8 cellular contexts compared by ENCODE assay signal in the genomic region with DNA sequence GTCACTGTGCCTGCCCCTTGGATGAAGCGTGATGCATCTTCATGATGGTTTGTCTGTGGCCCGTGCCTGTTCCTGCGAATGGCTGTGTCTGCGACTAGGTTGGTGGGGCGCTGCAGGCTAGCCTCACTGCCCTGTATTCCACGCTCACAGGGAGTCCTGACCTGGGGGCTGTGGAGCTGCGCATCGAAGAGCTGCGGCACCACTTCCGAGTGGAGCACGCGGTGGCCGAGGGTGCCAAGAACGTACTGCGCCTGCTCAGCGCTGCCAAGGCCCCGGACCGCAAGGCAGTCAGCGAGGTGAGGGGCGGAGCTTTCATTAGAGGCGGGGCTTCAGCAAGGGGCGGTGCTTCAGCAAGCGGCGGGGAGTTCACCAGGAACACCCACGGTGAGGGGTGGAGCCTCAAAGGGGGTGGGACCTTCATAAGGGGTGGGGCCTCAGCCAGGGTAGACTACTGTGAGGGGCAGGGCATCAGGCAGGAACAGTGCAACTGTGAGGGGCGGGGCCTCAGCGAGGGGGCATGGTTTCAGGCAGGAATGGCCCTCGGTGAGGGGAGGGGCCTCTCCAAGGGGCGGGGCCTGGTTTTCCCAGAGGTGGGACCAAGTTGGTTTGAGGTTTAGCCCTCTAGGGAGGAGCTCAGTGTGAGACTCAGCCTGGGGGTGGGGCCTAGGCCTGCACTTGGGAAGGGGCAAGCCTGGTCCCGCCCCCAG. TPM values are rescaled to one million over a fixed set of nuclear protein-coding genes. Genes with fewer than 3 reads are reported as not detected.
DNase-seq lines count a peak whose midpoint lies in the region; ATAC-seq and TF ChIP-seq lines count a peak whose summit lies in the region.

No MANE protein-coding gene starts in this region.

- TF ChIP-seq CTCF in gastrocnemius medialis (IDR thresholded peaks at IDR 0.05 in 4 of 5, conservative IDR thresholded peaks at IDR 0.05 in 1 of 5), result no peak

- DNase-seq in NCI-H1417 (lab: John Stamatoyannopoulos, UW), result peak in 2 of 3 experiments; percentile 28 to 48
- no peak for DNase-seq in NCI-H1417 treated with DMSO at 0.1 percent for 48 hours (lab: John Stamatoyannopoulos, UW)
- DNase-seq in OCI-M1 (lab: John Stamatoyannopoulos, UW), result peak; percentile 94
- peak; percentile 66 for DNase-seq in activated T-cell treated with anti-CD3 and anti-CD28 coated beads, Interleukin-2, amount 50 U/mL, for 1 hour
- peak; percentile 87 for DNase-seq in islet precursor cell
- DNase-seq in gastrocnemius medialis, result no peak

- H3K27ac ChIP-seq in gastrocnemius medialis, result no peak overlapping the region

- peaks cover 0 to 76% of the 10 kb centered on the region in 2 donors for H3K36me3 ChIP-seq in gastrocnemius medialis

- no peaks in the 10 kb centered on the region for H3K9me3 ChIP-seq in gastrocnemius medialis

- intact Hi-C loops in gastrocnemius medialis (cut with DNase I; ENCODE audit: low total_unique reads), result no loop called here

- no peak for ATAC-seq in GM18858 (IDR thresholded peaks at IDR 0.05; ENCODE audit: unreplicated experiment)
- no peak for ATAC-seq in gastrocnemius medialis
- no peak for ATAC-seq in GM18520 (IDR thresholded peaks at IDR 0.05; ENCODE audit: unreplicated experiment)

- no peaks in the 10 kb centered on the region for H3K27me3 ChIP-seq in gastrocnemius medialis

- no peak for TF ChIP-seq POLR2A in gastrocnemius medialis (IDR thresholded peaks at IDR 0.05)

- no peaks in the 10 kb centered on the region for H3K4me1 ChIP-seq in gastrocnemius medialis

- in situ Hi-C loops in gastrocnemius medialis (cut with MboI; ENCODE audit: low sequenced_read_pairs in 4 of 4), result no loop called here

- no peak overlapping the region for H3K4me3 ChIP-seq in gastrocnemius medialis

RNA-seq across cellular contexts. Expression of a gene that starts 17.2 kb away (rescaled TPM):
- 100 to 1,000 TPM in 1 of 4 donors, 10 to 100 TPM in 3; 52.1 to 130 (median 81.3) TPM for total RNA-seq in gastrocnemius medialis

RNA-seq across cellular contexts. Expression of a gene that starts 24.8 kb away (rescaled TPM):
- under 1 TPM in 1 of 4 donors, not detected in 3; 0.29 TPM for total RNA-seq in gastrocnemius medialis

RNA-seq across cellular contexts. Expression of a gene that starts 31.2 kb away (rescaled TPM):
- 10 to 100 TPM; 23.9 to 59.2 (median 41.3) TPM for total RNA-seq in gastrocnemius medialis

RNA-seq across cellular contexts. Expression of a gene that starts 45.6 kb away (rescaled TPM):
- total RNA-seq in gastrocnemius medialis, result 10 to 100 TPM; 18.4 to 70.3 (median 54.7) TPM

Comparison
In these comparisons a context has a peak if more than half of its experiments do, and no peak if none do; other contexts are left out.
1. DNase-seq: peak in NCI-H1417 (2 of 3), OCI-M1 (single experiment), activated T-cell treated with anti-CD3 and anti-CD28 coated beads, Interleukin-2, amount 50 U/mL, for 1 hour (single experiment) and islet precursor cell (single experiment); none in NCI-H1417 treated with DMSO at 0.1 percent for 48 hours (single experiment) and gastrocnemius medialis (0 of 2).